8 cellular contexts compared by ENCODE assay signal in the genomic region with DNA sequence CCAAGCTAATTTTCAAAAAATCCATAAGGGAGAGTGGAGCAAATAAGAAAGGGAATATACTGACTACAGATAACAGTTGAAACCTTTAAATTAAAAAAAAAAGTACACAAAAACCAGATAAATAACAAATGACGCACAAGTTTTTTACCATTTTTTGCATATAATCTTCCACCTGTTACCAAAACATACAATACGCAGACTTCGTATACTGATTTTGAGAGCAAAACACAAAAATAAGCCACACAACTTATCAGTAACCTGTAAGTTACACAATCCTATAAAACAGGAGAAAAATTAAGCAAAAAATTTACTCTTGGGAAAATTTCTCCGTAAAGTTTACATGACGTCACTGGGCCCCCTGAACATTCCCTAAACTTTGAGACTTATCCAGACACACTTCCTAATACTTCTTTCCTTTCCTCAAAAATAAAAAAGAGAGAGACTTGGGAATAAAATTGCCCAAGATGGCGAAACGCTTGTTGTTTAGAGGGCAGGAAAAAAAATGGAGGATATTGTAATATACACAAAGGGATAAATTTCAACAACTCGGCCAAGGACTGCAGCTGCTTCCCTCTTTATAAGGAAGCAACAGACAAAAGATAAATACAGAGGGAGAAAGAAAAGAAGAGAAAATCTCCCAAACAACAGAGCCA. TPM values are rescaled to one million over a fixed set of nuclear protein-coding genes. Genes with fewer than 3 reads are reported as not detected.
DNase-seq lines count a peak whose midpoint lies in the region; ATAC-seq and TF ChIP-seq lines count a peak whose summit lies in the region.

No MANE protein-coding gene starts in this region.

- H3K27ac Mint-ChIP-seq in activated naive CD4-positive, alpha-beta T cell treated with anti-CD3 and anti-CD28 coated beads, Interleukin-2, amount 10 ng/mL, durations not matched to agents 7 days and 5 days, result no peak overlapping the region
- peak overlapping the region in 1 of 2 donors; percentile 77 for H3K27ac Mint-ChIP-seq in activated naive CD4-positive, alpha-beta T cell treated with anti-CD3 and anti-CD28 coated beads, Interleukin-2, amount 50 U/mL, for 72 hours

- H3K9me3 Mint-ChIP-seq in activated naive CD4-positive, alpha-beta T cell treated with anti-CD3 and anti-CD28 coated beads, Interleukin-2, amount 10 ng/mL, durations not matched to agents 7 days and 5 days, result no peaks in the 10 kb centered on the region
- no peaks in the 10 kb centered on the region for H3K9me3 Mint-ChIP-seq in activated naive CD4-positive, alpha-beta T cell treated with anti-CD3 and anti-CD28 coated beads, Interleukin-2, amount 50 U/mL, for 72 hours

- H3K4me1 Mint-ChIP-seq in activated naive CD4-positive, alpha-beta T cell treated with anti-CD3 and anti-CD28 coated beads, Interleukin-2, amount 10 ng/mL, durations not matched to agents 7 days and 5 days, result peaks cover 12% of the 10 kb centered on the region

- ATAC-seq in activated naive CD4-positive, alpha-beta T cell treated with anti-CD3 and anti-CD28 coated beads, Interleukin-2, amount 50 U/mL, for 72 hours, result no peak
- ATAC-seq in omental fat pad (ENCODE audit: low FRiP score) (no peak), GM18858 (IDR thresholded peaks at IDR 0.05; ENCODE audit: unreplicated experiment) (no peak), GM19397 (IDR thresholded peaks at IDR 0.05; ENCODE audit: unreplicated experiment) (no peak)

- H3K4me1 ChIP-seq in esophagus muscularis mucosa, result peaks cover 21 to 58% (median 44%) of the 10 kb centered on the region in 4 donors
- H3K4me1 ChIP-seq in osteoblast (ENCODE audit: insufficient read depth, low read length), result peaks cover 16% of the 10 kb centered on the region

- no peak for TF ChIP-seq POLR2A in esophagus muscularis mucosa (IDR thresholded peaks at IDR 0.05; ENCODE audit: low read depth)

- H3K27ac ChIP-seq in RWPE1, result peak overlapping the region; percentile 98
- peak overlapping the region; percentile 97 to 98 (median 97) for H3K27ac ChIP-seq in esophagus muscularis mucosa (replicated peaks in 1 of 4)
- peak overlapping the region; percentile 99 for H3K27ac ChIP-seq in osteoblast (ENCODE audit: low read depth, low read length)

- intact Hi-C loops in esophagus muscularis mucosa (cut with DNase I), result loop anchor here (2.0 to 10.0 kb wide), 2 partner anchors 98 to 180 kb away; a partner anchor contains a TSS

- 2% methylated on average over 8 of the region's 8 CpGs for WGBS in esophagus muscularis mucosa

- peak overlapping the region; percentile 76 to 84 (median 77) for H3K4me3 ChIP-seq in esophagus muscularis mucosa
- peak overlapping the region; percentile 87 for H3K4me3 ChIP-seq in osteoblast (ENCODE audit: insufficient read depth, low read length)

- CTCF ChIA-PET in activated naive CD4-positive, alpha-beta T cell treated with anti-CD3 and anti-CD28 coated beads, Interleukin-2, amount 10 ng/mL, durations not matched to agents 7 days and 5 days (lab: Charles Lee), result no interaction called here
- CTCF ChIA-PET in RWPE1 (lab: Yijun Ruan, JAX), result interaction anchor here (0.7 kb wide), 1 partner anchor 139 kb away, joined by 3 read pairs; no protein-coding TSS in a partner anchor

- no peaks in the 10 kb centered on the region for H3K9me3 ChIP-seq in esophagus muscularis mucosa
- H3K9me3 ChIP-seq in osteoblast (ENCODE audit: low read depth, low read length), result no peaks in the 10 kb centered on the region

- H3K27me3 Mint-ChIP-seq in activated naive CD4-positive, alpha-beta T cell treated with anti-CD3 and anti-CD28 coated beads, Interleukin-2, amount 10 ng/mL, durations not matched to agents 7 days and 5 days, result peaks cover 31% of the 10 kb centered on the region

- TF ChIP-seq CTCF in RWPE1 (conservative IDR thresholded peaks at IDR 0.05; ENCODE audit: low read depth), result no peak
- TF ChIP-seq CTCF in esophagus muscularis mucosa (IDR thresholded peaks at IDR 0.05), result no peak
- no peak for TF ChIP-seq CTCF in osteoblast (IDR thresholded peaks at IDR 0.05; ENCODE audit: extremely low read depth, low read depth, low read length)
- TF ChIP-seq CTCF in omental fat pad (IDR thresholded peaks at IDR 0.05), result no peak

- H3K36me3 ChIP-seq in esophagus muscularis mucosa, result no peaks in the 10 kb centered on the region
- no peaks in the 10 kb centered on the region for H3K36me3 ChIP-seq in osteoblast (ENCODE audit: insufficient read depth, low read length)

- peak overlapping the region; percentile 85 for H3K4me3 Mint-ChIP-seq in activated naive CD4-positive, alpha-beta T cell treated with anti-CD3 and anti-CD28 coated beads, Interleukin-2, amount 10 ng/mL, durations not matched to agents 7 days and 5 days

- H3K36me3 Mint-ChIP-seq in activated naive CD4-positive, alpha-beta T cell treated with anti-CD3 and anti-CD28 coated beads, Interleukin-2, amount 10 ng/mL, durations not matched to agents 7 days and 5 days, result peaks cover 1% of the 10 kb centered on the region
- H3K36me3 Mint-ChIP-seq in activated naive CD4-positive, alpha-beta T cell treated with anti-CD3 and anti-CD28 coated beads, Interleukin-2, amount 50 U/mL, for 72 hours, result peaks cover 6 to 13% of the 10 kb centered on the region in 2 donors

- POLR2A ChIA-PET in RWPE1 (lab: Yijun Ruan, JAX; ENCODE audit: low non-redundant PET), result interaction anchor here (0.6 to 1.1 kb wide), 6 partner anchors 55 to 101 kb away, joined by 3 to 12 read pairs (median 6); a partner anchor contains a TSS

- peaks cover 40% of the 10 kb centered on the region for H3K79me2 ChIP-seq in osteoblast (ENCODE audit: insufficient read depth, low read length)

- no peak for TF ChIP-seq EP300 in esophagus muscularis mucosa (IDR thresholded peaks at IDR 0.05)

- H2AFZ ChIP-seq in osteoblast (ENCODE audit: low read length), result peak overlapping the region; percentile 84

- DNase-seq in activated naive CD4-positive, alpha-beta T cell treated with anti-CD3 and anti-CD28 coated beads, Interleukin-2, amount 10 ng/mL, durations not matched to agents 7 days and 5 days, result no peak
- DNase-seq in activated naive CD4-positive, alpha-beta T cell treated with anti-CD3 and anti-CD28 coated beads, Interleukin-2, amount 50 U/mL, for 72 hours (ENCODE audit: low spot score in 2 of 2), result no peak
- no peak for DNase-seq in RWPE1 (ENCODE audit: low spot score)
- DNase-seq in esophagus muscularis mucosa (ENCODE audit: extremely low spot score), result no peak
- DNase-seq in osteoblast (ENCODE audit: insufficient read length, low spot score, missing footprints), result no peak
- DNase-seq in omental fat pad (ENCODE audit: low spot score), result no peak

- H3K27me3 ChIP-seq in esophagus muscularis mucosa (no peaks in the 10 kb centered on the region), osteoblast (ENCODE audit: insufficient read depth, low read length) (no peaks in the 10 kb centered on the region)

- H4K20me1 ChIP-seq in osteoblast (ENCODE audit: insufficient read depth, low read length), result no peaks in the 10 kb centered on the region

- peak overlapping the region; percentile 85 for H3K4me2 ChIP-seq in osteoblast (ENCODE audit: insufficient read depth, low read length)

RNA-seq across cellular contexts. Expression of a gene that starts 1.7 kb away (rescaled TPM):
- total RNA-seq in activated naive CD4-positive, alpha-beta T cell treated with anti-CD3 and anti-CD28 coated beads, Interleukin-2, amount 50 U/mL, for 72 hours, result 10 to 100 TPM in 1 of 2 donors, 1 to 10 TPM in 1; 9.4 to 15.0 TPM
- total RNA-seq in esophagus muscularis mucosa (10 to 100 TPM; 76.3 to 97.2 (median 91.0) TPM), osteoblast (59.4 and 62.8 TPM in 2 replicates), omental fat pad (100 to 1,000 TPM in 1 of 4 donors, 10 to 100 TPM in 3; 47.3 to 147 (median 88.9) TPM)
